21 cellular contexts compared by ENCODE assay signal in the genomic region with DNA sequence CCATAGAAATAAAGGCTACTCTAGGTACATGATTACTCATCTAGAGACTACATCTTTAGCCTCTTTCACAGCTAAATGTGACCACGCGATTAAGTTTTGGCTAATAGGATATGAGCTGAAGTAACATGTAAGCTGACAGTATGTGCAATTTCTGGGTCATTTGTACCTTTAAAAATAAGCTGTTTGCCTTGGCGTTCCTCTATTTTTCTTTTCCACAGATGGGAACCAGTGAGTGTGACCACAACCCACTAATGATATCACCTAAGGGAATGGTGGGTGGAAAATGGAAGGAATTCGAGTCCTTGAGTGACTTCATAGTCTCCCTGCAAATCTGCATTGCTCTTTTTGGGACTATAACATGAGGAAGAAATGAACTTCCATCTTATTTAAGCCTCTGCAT. TPM values are rescaled to one million over a fixed set of nuclear protein-coding genes. Genes with fewer than 3 reads are reported as not detected.
DNase-seq lines count a peak whose midpoint lies in the region; ATAC-seq, FAIRE-seq and TF ChIP-seq lines count a peak whose summit lies in the region.
"Had no signal": no experiment of that assay in that cellular context is flagged by ENCODE, and none has a peak within 500 bp of the region (broad histone marks: within the 10 kb centered on the region; RNA-seq: fewer than 3 reads in every experiment).

No MANE protein-coding gene starts in this region.

- ATAC-seq in stimulated activated naive B cell treated with anti-CD40 and anti-IgM and Interleukin-4, amounts not matched to agents 10 μg/mL and 1 μg/mL and 100 μg/mL, for 72 hours (replicated peaks), result no peak
- no peak for ATAC-seq in HG02642 (IDR thresholded peaks at IDR 0.05; ENCODE audit: poor library complexity, unreplicated experiment)
- ATAC-seq: CD8-positive, alpha-beta T cell had no signal

- H3K9me3 ChIP-seq in mammary epithelial cell (replicated peaks; ENCODE audit: insufficient read depth, low read length) (no peaks in the 10 kb centered on the region), H1 (ENCODE audit: insufficient read depth in 2 of 2, low read depth in 1 of 2, low read length in 1 of 2) (no peaks in the 10 kb centered on the region)

- no peak overlapping the region for H3K27ac ChIP-seq in mammary epithelial cell (ENCODE audit: insufficient read depth, low read depth, low read length)
- no peak overlapping the region for H3K27ac ChIP-seq in H1 (ENCODE audit: low read depth, low read length)
- H3K27ac ChIP-seq: hepatocyte had no signal

- H3K27me3 Mint-ChIP-seq in MCF 10A (ENCODE audit: insufficient read depth, unreplicated experiment), result no peaks in the 10 kb centered on the region
- no peaks in the 10 kb centered on the region for H3K27me3 Mint-ChIP-seq in stimulated activated naive B cell treated with anti-CD40 and anti-IgM and Interleukin-4, amounts not matched to agents 10 μg/mL and 1 μg/mL and 100 μg/mL, for 72 hours

- dilution Hi-C loops in mammary epithelial cell (cut with HindIII; ENCODE audit: low sequenced_read_pairs), result no loop called here

- peaks cover 8% of the 10 kb centered on the region for H3K4me1 Mint-ChIP-seq in MCF 10A (ENCODE audit: insufficient read depth, unreplicated experiment)
- H3K4me1 Mint-ChIP-seq in stimulated activated naive B cell treated with anti-CD40 and anti-IgM and Interleukin-4, amounts not matched to agents 10 μg/mL and 1 μg/mL and 100 μg/mL, for 72 hours, result peaks cover 22 to 42% of the 10 kb centered on the region in 2 donors
- H3K4me1 Mint-ChIP-seq: nephron progenitor cell, WTC11 had no signal

- peaks cover 21% of the 10 kb centered on the region for H3K4me1 ChIP-seq in mammary epithelial cell (ENCODE audit: insufficient read depth, low read length)
- no peaks in the 10 kb centered on the region for H3K4me1 ChIP-seq in H1 (replicated peaks in 1 of 4; ENCODE audit: control insufficient read depth in 3 of 4, insufficient read depth in 4 of 4, low read length in 3 of 4)

- H3K4me2 ChIP-seq in mammary epithelial cell (ENCODE audit: insufficient read depth, low read depth, low read length) (no peak overlapping the region), H1 (ENCODE audit: insufficient read depth in 1 of 2, low read depth in 2 of 2, low read length in 2 of 2) (no peak overlapping the region)
- H3K4me2 ChIP-seq: hepatocyte had no signal

- no peak for TF ChIP-seq RAD21 in H1 (IDR thresholded peaks at IDR 0.05 in 1 of 2, conservative IDR thresholded peaks at IDR 0.05 in 1 of 2; ENCODE audit: low read depth in 2 of 2, low read length in 2 of 2)

- H3K27ac Mint-ChIP-seq in MCF 10A (ENCODE audit: low read depth, unreplicated experiment), result no peak overlapping the region
- peak overlapping the region; percentile 89 for H3K27ac Mint-ChIP-seq in stimulated activated naive B cell treated with anti-CD40 and anti-IgM and Interleukin-4, amounts not matched to agents 10 μg/mL and 1 μg/mL and 100 μg/mL, for 72 hours
- H3K27ac Mint-ChIP-seq: CD8-positive, alpha-beta T cell; nephron progenitor cell; WTC11 had no signal

- no peak overlapping the region for H2BK15ac ChIP-seq in H1 (ENCODE audit: low read length)

- H3K9ac ChIP-seq in mammary epithelial cell (ENCODE audit: insufficient read depth, low read length), result no peak overlapping the region
- H3K9ac ChIP-seq in H1 (replicated peaks in 1 of 4; ENCODE audit: extremely low read depth in 1 of 4, low read depth in 3 of 4, low read length in 3 of 4), result no peak overlapping the region

- no peak overlapping the region for H3K23ac ChIP-seq in H1 (ENCODE audit: insufficient read length)

- no peak overlapping the region for H4K5ac ChIP-seq in H1 (ENCODE audit: insufficient read length, low read depth, low read length)

- POLR2A ChIA-PET in MCF 10A (lab: Yijun Ruan, JAX) (interaction anchor here (5.6 kb wide), 1 partner anchor 11 kb away, joined by 56 read pairs; a partner anchor contains a TSS), H1 (lab: Charles Lee; ENCODE audit: partially characterized antibody) (no interaction called here)

- intact Hi-C loops in mammary epithelial cell (cut with micrococcal nuclease) (no loop called here), MCF 10A (cut with micrococcal nuclease) (no loop called here)

- H2BK120ac ChIP-seq in H1 (replicated peaks; ENCODE audit: low read depth, low read length), result no peak overlapping the region

- no peak overlapping the region for H3K4ac ChIP-seq in H1 (replicated peaks; ENCODE audit: insufficient read length, low read depth, low read length)

- no peaks in the 10 kb centered on the region for H3K23me2 ChIP-seq in H1 (ENCODE audit: low read depth, low read length)

- H2BK20ac ChIP-seq in H1 (ENCODE audit: low read length), result no peak overlapping the region

- H3K18ac ChIP-seq in H1 (ENCODE audit: extremely low read depth, low read length), result no peak overlapping the region

- H3K36me3 ChIP-seq in mammary epithelial cell (ENCODE audit: insufficient read depth, low read length) (no peaks in the 10 kb centered on the region), H1 (ENCODE audit: control insufficient read depth in 2 of 4, insufficient read depth in 4 of 4, low read length in 3 of 4) (no peaks in the 10 kb centered on the region)

- H3K4me3 Mint-ChIP-seq in MCF 10A (ENCODE audit: unreplicated experiment), result no peak overlapping the region
- H3K4me3 Mint-ChIP-seq in stimulated activated naive B cell treated with anti-CD40 and anti-IgM and Interleukin-4, amounts not matched to agents 10 μg/mL and 1 μg/mL and 100 μg/mL, for 72 hours, result peak overlapping the region in 1 of 2 donors; percentile 54
- H3K4me3 Mint-ChIP-seq: CD8-positive, alpha-beta T cell; nephron progenitor cell; WTC11 had no signal

- no peak for FAIRE-seq in H1 (lab: Jason Lieb, UNC)
- FAIRE-seq: keratinocyte had no signal

- CTCF ChIA-PET in mammary epithelial cell (lab: Charles Lee; ENCODE audit: low non-redundant PET), result no interaction called here
- CTCF ChIA-PET in MCF 10A (lab: Yijun Ruan, JAX), result interaction anchor here (0.6 to 1.6 kb wide), 3 partner anchors 9 to 99 kb away, joined by 3 to 4 read pairs (median 3); no protein-coding TSS in a partner anchor
- CTCF ChIA-PET in H1 (lab: Charles Lee; ENCODE audit: partially characterized antibody), result interaction anchor here (0.5 to 1.2 kb wide), 2 partner anchors 10 to 28 kb away, joined by 3 to 4 read pairs; no protein-coding TSS in a partner anchor

- TF ChIP-seq CTCF in mammary epithelial cell (conservative IDR thresholded peaks at IDR 0.05 in 1 of 2, IDR thresholded peaks at IDR 0.05 in 1 of 2; ENCODE audit: extremely low read depth in 1 of 2, insufficient read depth in 1 of 2, low read depth in 1 of 2, low read length in 2 of 2) (no peak), MCF 10A (IDR thresholded peaks at IDR 0.05; ENCODE audit: unreplicated experiment) (no peak), H1 (IDR thresholded peaks at IDR 0.05; ENCODE audit: control extremely low read depth in 1 of 3, insufficient read depth in 1 of 3, low read depth in 1 of 3, low read length in 3 of 3) (no peak)

- H2BK5ac ChIP-seq in H1 (ENCODE audit: low read depth, low read length), result no peak overlapping the region

- no peak overlapping the region for H4K91ac ChIP-seq in H1 (replicated peaks; ENCODE audit: insufficient read length, low read length)

- no peaks in the 10 kb centered on the region for H3K79me2 ChIP-seq in mammary epithelial cell (ENCODE audit: insufficient read depth, low read length)
- no peaks in the 10 kb centered on the region for H3K79me2 ChIP-seq in H1 (ENCODE audit: control insufficient read depth in 1 of 2, insufficient read depth in 2 of 2, low read length in 2 of 2)
- H3K79me2 ChIP-seq: hepatocyte had no signal

- no peak overlapping the region for H3K14ac ChIP-seq in H1 (ENCODE audit: insufficient read length)

- H2AK5ac ChIP-seq in H1 (ENCODE audit: low read depth, low read length), result no peak overlapping the region

- in situ Hi-C loops in mammary epithelial cell (cut with MboI; ENCODE audit: low sequenced_read_pairs in 2 of 2), result no loop called here

- BruUV-seq in mammary epithelial cell (replicated peaks; lab: Mats Ljungman, UMichigan), result no TSS peak
- no TSS peak for BruUV-seq in MCF 10A (replicated peaks; lab: Mats Ljungman, UMichigan)

- no peak for TF ChIP-seq EP300 in H1 (IDR thresholded peaks at IDR 0.05; ENCODE audit: borderline replicate concordance in 1 of 2, low read depth in 2 of 2, low read length in 2 of 2)

- H4K20me1 ChIP-seq in mammary epithelial cell (ENCODE audit: insufficient read depth, low read length) (no peaks in the 10 kb centered on the region), H1 (replicated peaks in 1 of 2; ENCODE audit: control insufficient read depth in 1 of 2, insufficient read depth in 2 of 2, low read length in 2 of 2) (no peaks in the 10 kb centered on the region)

- peaks cover 6% of the 10 kb centered on the region for H3K9me3 Mint-ChIP-seq in MCF 10A (ENCODE audit: unreplicated experiment)
- H3K9me3 Mint-ChIP-seq in stimulated activated naive B cell treated with anti-CD40 and anti-IgM and Interleukin-4, amounts not matched to agents 10 μg/mL and 1 μg/mL and 100 μg/mL, for 72 hours, result peaks cover 4 to 6% of the 10 kb centered on the region in 2 donors
- H3K9me3 Mint-ChIP-seq: CD8-positive, alpha-beta T cell had no signal

- no peak overlapping the region for H4K8ac ChIP-seq in H1 (ENCODE audit: extremely low read depth, insufficient read depth, low read length)

- H2BK12ac ChIP-seq in H1 (ENCODE audit: low read depth, low read length), result no peak overlapping the region

- TF ChIP-seq POLR2A in H1 (IDR thresholded peaks at IDR 0.05; ENCODE audit: control extremely low read depth in 1 of 2, low read depth in 2 of 2, low read length in 2 of 2), result no peak

- WGBS in mammary epithelial cell (ENCODE audit: low coverage, missing lambda C conversion rate), result 49% methylated on average over 4 of the region's 4 CpGs
- WGBS in H1 (ENCODE audit: extremely low coverage in 1 of 2, insufficient coverage in 1 of 2, insufficient read length in 1 of 2, insufficient replicate concordance in 2 of 2, low coverage in 1 of 2, low lambda C conversion rate in 2 of 2, missing lambda C conversion rate in 1 of 2), 2 experiments, result 93% methylated on average over 4 of the region's 4 CpGs; no CpG with 5 or more reads in 1 of the 2 experiments

- no peaks in the 10 kb centered on the region for H3K36me3 Mint-ChIP-seq in MCF 10A (ENCODE audit: insufficient read depth, unreplicated experiment)
- peaks cover 1 to 7% of the 10 kb centered on the region in 2 donors for H3K36me3 Mint-ChIP-seq in stimulated activated naive B cell treated with anti-CD40 and anti-IgM and Interleukin-4, amounts not matched to agents 10 μg/mL and 1 μg/mL and 100 μg/mL, for 72 hours
- H3K36me3 Mint-ChIP-seq: CD8-positive, alpha-beta T cell; WTC11 had no signal

- H3K27me3 ChIP-seq in mammary epithelial cell (ENCODE audit: insufficient read depth, low read length) (no peaks in the 10 kb centered on the region), H1 (replicated peaks in 1 of 4; ENCODE audit: control insufficient read depth in 3 of 4, extremely low read depth in 1 of 4, insufficient read depth in 3 of 4, low read length in 3 of 4) (no peaks in the 10 kb centered on the region)
- H3K27me3 ChIP-seq: hepatocyte had no signal

- DNase-seq in mammary epithelial cell, result no peak
- no peak for DNase-seq in MCF 10A (ENCODE audit: unreplicated experiment)
- peak; percentile 53 for DNase-seq in MV-4-11 (lab: John Stamatoyannopoulos, UW)
- DNase-seq in H1 (ENCODE audit: low read depth in 1 of 2, low spot score in 2 of 2), result no peak
- DNase-seq in stimulated activated naive B cell treated with anti-CD40 and anti-IgM and Interleukin-4, amounts not matched to agents 10 μg/mL and 1 μg/mL and 100 μg/mL, for 72 hours, result no peak
- DNase-seq in NCI-H345 (lab: John Stamatoyannopoulos, UW), result no peak
- no peak for DNase-seq in cerebellar cortex (ENCODE audit: low spot score)
- DNase-seq: activated CD8-positive, alpha-beta memory T cell treated with anti-CD3 and anti-CD28 coated beads for 24 hours; amygdala; CD8-positive, alpha-beta T cell; Karpas-422; NCI-H146; NCI-H2227 treated with DMSO at 0.1 percent for 48 hours; nephron progenitor cell; NK-92 treated with Interleukin-12 subunit alpha and Interleukin-12 subunit beta, amount 100 ng/mL, for 24 hours; stimulated activated CD4-positive, alpha-beta T cell treated with anti-CD3 and anti-CD28 coated beads, Interleukin-12 subunit alpha, Interleukin-12 subunit beta, amount 100 ng/mL, for 4 hours; stimulated activated naive CD4-positive, alpha-beta T cell treated with Interleukin-2 at 50 U/mL for 16 hours had no signal

- H3K56ac ChIP-seq in H1 (replicated peaks; ENCODE audit: insufficient read length, low read depth, low read length), result no peak overlapping the region

- no peaks in the 10 kb centered on the region for H3K79me1 ChIP-seq in H1 (ENCODE audit: low read depth, low read length)

- peak overlapping the region; percentile 65 for H2AFZ ChIP-seq in mammary epithelial cell (ENCODE audit: low read depth, low read length)
- H2AFZ ChIP-seq in H1 (ENCODE audit: low read length), result 0 out of 2 replicates have a peak overlapping the region, but pooled peaks have one; percentile 40
- H2AFZ ChIP-seq: hepatocyte had no signal

- H3K4me3 ChIP-seq in mammary epithelial cell (replicated peaks in 1 of 3; ENCODE audit: insufficient read depth in 1 of 3, low read depth in 2 of 3, low read length in 3 of 3) (no peak overlapping the region), H1 (ENCODE audit: extremely low read depth in 1 of 4, insufficient read depth in 2 of 4, low read depth in 3 of 4, low read length in 4 of 4) (no peak overlapping the region)
- H3K4me3 ChIP-seq: hepatocyte had no signal

RNA-seq across cellular contexts. Expression of a gene that starts 11.7 kb away (rescaled TPM):
- total RNA-seq in mammary epithelial cell, result 10 to 100 TPM; 77.7 to 88.2 TPM
- polyA plus RNA-seq in mammary epithelial cell, result 13.4 TPM
- 13.1 TPM for polyA minus RNA-seq in mammary epithelial cell
- total RNA-seq in MCF 10A (2022), result 81.8 and 96.3 TPM in 2 replicates
- total RNA-seq in H1 (2021; fragmentation: NEBNext Ultra II Directional; extraction: Animal tissue kit (Norgen Biotek cat#: 25700)), result 4.8 and 5.0 TPM in 2 replicates
- polyA plus RNA-seq in H1 (2011; rRNA removed), result 0.58 and 0.63 TPM in 2 replicates
- 0.81 TPM for polyA plus RNA-seq in H1 (2011; cell fraction: cytosol; rRNA removed)
- 3.3 TPM for polyA plus RNA-seq in H1 (2011; cell fraction: nucleus; rRNA removed)
- polyA plus RNA-seq in H1 (2012, experiment 1 of 2), result 0.89 to 2.0 TPM (median 1.5 TPM) in 4 replicates
- polyA plus RNA-seq in H1 (2012, experiment 2 of 2), result 0.30 TPM
- polyA plus RNA-seq in H1 (2013, experiment 1 of 2), result 3.0 TPM
- polyA plus RNA-seq in H1 (2013, experiment 2 of 2), result 2.8 TPM
- polyA minus RNA-seq in H1 (2011; rRNA and poly(A)+ RNA removed), result 1.9 and 3.0 TPM in 2 replicates
- polyA minus RNA-seq in H1 (2011; cell fraction: cytosol; rRNA and poly(A)+ RNA removed), result 2.7 TPM
- polyA minus RNA-seq in H1 (2011; cell fraction: nucleus; rRNA and poly(A)+ RNA removed), result 11.5 TPM

Comparison
In these comparisons a context has a peak if more than half of its experiments do, and no peak if none do; other contexts are left out.
1. RNA of a gene that starts 11.7 kb away (total RNA-seq): 81.8 to 96.3 TPM in MCF 10A and 77.7 to 88.2 TPM in mammary epithelial cell; 4.8 to 5.0 TPM in H1; every median in the first group is over 10 times any median in the second.